1 cellular context compared by ENCODE assay signal in genomic region chr22:33917744-33918406, GRCh38.
A peak's percentile ranks its signal among the peaks of the same experiment; 100 is the strongest.
TF ChIP-seq lines count a peak whose summit lies in the region.

No MANE protein-coding gene starts in this region.

TF ChIP-seq in H1, 55 proteins besides CTCF, POLR2A, EP300 and RAD21:
- TF ChIP-seq SIN3A (conservative IDR thresholded peaks at IDR 0.05 in 1 of 2, IDR thresholded peaks at IDR 0.05 in 1 of 2; ENCODE audit: low read depth in 1 of 2, low read length in 2 of 2) (0 out of 4 replicates have a peak, but pooled peaks of 1 of the 2 experiments have one; percentile 33), YY1 (IDR thresholded peaks at IDR 0.05; ENCODE audit: low read depth, low read length) (no peak), MAFK (IDR thresholded peaks at IDR 0.05; ENCODE audit: low read depth, low read length) (no peak)
